15 cellular contexts compared by ENCODE assay signal in genomic region chr5:173885054-173885443, GRCh38. TPM values are rescaled to one million over a fixed set of nuclear protein-coding genes. Genes with fewer than 3 reads are reported as not detected.
DNase-seq lines count a peak whose midpoint lies in the region; ATAC-seq and TF ChIP-seq lines count a peak whose summit lies in the region.
"Had no signal": no experiment of that assay in that cellular context is flagged by ENCODE, and none has a peak within 500 bp of the region (broad histone marks: within the 10 kb centered on the region; RNA-seq: fewer than 3 reads in every experiment).

No MANE protein-coding gene starts in this region.

- peak overlapping the region; percentile 55 for H2BK120ac ChIP-seq in trophoblast cell (ENCODE audit: insufficient read depth, low read length, poor library complexity)

- no peak overlapping the region for H3K14ac ChIP-seq in trophoblast cell (ENCODE audit: low read length)

- H3K18ac ChIP-seq in trophoblast cell (ENCODE audit: low read length): no peak overlapping the region

- H3K79me1 ChIP-seq in trophoblast cell (ENCODE audit: low read length): peaks cover 20% of the 10 kb centered on the region

- peak; percentile 7 for DNase-seq in NCI-H748 (lab: John Stamatoyannopoulos, UW; ENCODE audit: unreplicated experiment)
- no peak for DNase-seq in NCI-H748 treated with DMSO at 0.1 percent for 48 hours (lab: John Stamatoyannopoulos, UW)
- no peak for DNase-seq in Karpas-422
- no peak for DNase-seq in colonic mucosa
- no peak for DNase-seq in trophoblast cell
- DNase-seq in left colon: no peak
- DNase-seq in epidermal melanocyte (ENCODE audit: insufficient read length, low spot score): no peak
- DNase-seq in DMS 273 (lab: John Stamatoyannopoulos, UW; ENCODE audit: unreplicated experiment): no peak
- DNase-seq: 8988T, dorsolateral prefrontal cortex, NCI-H1417 treated with DMSO at 0.1 percent for 48 hours, NCI-H524, retina, Right ventricle myocardium superior had no signal

- no CpG with 5 or more reads among the region's 1 CpG for WGBS in trophoblast cell (ENCODE audit: extremely low coverage, insufficient coverage, insufficient read length)

- no peak for ATAC-seq in left colon
- ATAC-seq: HCT116 had no signal

- no peak overlapping the region for H3K4me3 ChIP-seq in Karpas-422 (ENCODE audit: low read length)
- no peak overlapping the region for H3K4me3 ChIP-seq in colonic mucosa
- no peak overlapping the region for H3K4me3 ChIP-seq in trophoblast cell (ENCODE audit: low read depth, low read length)
- H3K4me3 ChIP-seq: dorsolateral prefrontal cortex had no signal

- H3K9ac ChIP-seq in Karpas-422 (ENCODE audit: low read length) (no peak overlapping the region), colonic mucosa (ENCODE audit: low read depth in 2 of 2, low read length in 2 of 2) (peak overlapping the region in 1 of 2 donors; percentile 46), trophoblast cell (ENCODE audit: low read length) (no peak overlapping the region)

- H3K27ac ChIP-seq in Karpas-422 (ENCODE audit: low read length) (no peak overlapping the region), colonic mucosa (peak overlapping the region; percentile 80), trophoblast cell (ENCODE audit: low read depth, low read length) (no peak overlapping the region)

- H3K79me2 ChIP-seq in Karpas-422 (ENCODE audit: low read length) (no peaks in the 10 kb centered on the region), trophoblast cell (ENCODE audit: control insufficient read depth, insufficient read depth, low read length, poor library complexity) (peaks cover 8% of the 10 kb centered on the region)

- peak overlapping the region; percentile 33 for H3K4me2 ChIP-seq in Karpas-422 (ENCODE audit: low read depth, low read length, poor library complexity, severe bottlenecking)
- no peak overlapping the region for H3K4me2 ChIP-seq in trophoblast cell (ENCODE audit: low read length)

- H4K12ac ChIP-seq in trophoblast cell (ENCODE audit: low read depth, low read length): no peak overlapping the region

- no peak overlapping the region for H2BK12ac ChIP-seq in trophoblast cell (ENCODE audit: low read length)

- H3K9me3 ChIP-seq in Karpas-422 (ENCODE audit: low read length) (no peaks in the 10 kb centered on the region), colonic mucosa (no peaks in the 10 kb centered on the region), trophoblast cell (ENCODE audit: insufficient read depth, low read depth, low read length) (no peaks in the 10 kb centered on the region)

- intact Hi-C loops in colonic mucosa (cut with DNase I): loop anchor here (10.0 kb wide), 1 partner anchor 120 kb away; no protein-coding TSS in a partner anchor
- intact Hi-C loops in left colon (cut with DNase I, micrococcal nuclease): no loop called here

- no peaks in the 10 kb centered on the region for H3K9me2 ChIP-seq in Karpas-422 (replicated peaks; ENCODE audit: insufficient read depth, low read length)

- no peaks in the 10 kb centered on the region for H4K20me1 ChIP-seq in Karpas-422 (ENCODE audit: insufficient read depth, low read depth, low read length)

- peaks cover 33% of the 10 kb centered on the region for H3K4me1 ChIP-seq in Karpas-422 (ENCODE audit: low read length)
- peaks cover 8% of the 10 kb centered on the region for H3K4me1 ChIP-seq in colonic mucosa
- peaks cover 3 to 10% of the 10 kb centered on the region in 2 experiments for H3K4me1 ChIP-seq in trophoblast cell (ENCODE audit: control insufficient read depth in 1 of 2, insufficient read depth in 2 of 2, low read length in 2 of 2)

- H4K8ac ChIP-seq in trophoblast cell (ENCODE audit: low read depth, low read length): no peak overlapping the region

- no peak for TF ChIP-seq CTCF in colonic mucosa (IDR thresholded peaks at IDR 0.05)

- H2AK5ac ChIP-seq in trophoblast cell (ENCODE audit: low read length): no peak overlapping the region

- peak overlapping the region; percentile 70 for H4K91ac ChIP-seq in trophoblast cell (ENCODE audit: low read depth, low read length)

- H3K27me3 ChIP-seq in Karpas-422 (ENCODE audit: low read length) (no peaks in the 10 kb centered on the region), colonic mucosa (no peaks in the 10 kb centered on the region), trophoblast cell (ENCODE audit: insufficient read depth, low read length) (no peaks in the 10 kb centered on the region)
- H3K27me3 ChIP-seq: dorsolateral prefrontal cortex had no signal

- no peak overlapping the region for H2AFZ ChIP-seq in Karpas-422 (ENCODE audit: low read length)
- H2AFZ ChIP-seq in trophoblast cell (ENCODE audit: insufficient read depth, low read length, poor library complexity): no peak overlapping the region

- H3K4ac ChIP-seq in trophoblast cell (ENCODE audit: low read depth, low read length): no peak overlapping the region

- H3K23ac ChIP-seq in trophoblast cell (ENCODE audit: low read length): no peak overlapping the region

- no peaks in the 10 kb centered on the region for H3K36me3 ChIP-seq in Karpas-422 (ENCODE audit: insufficient read depth, low read length)
- H3K36me3 ChIP-seq in colonic mucosa: no peaks in the 10 kb centered on the region
- no peaks in the 10 kb centered on the region for H3K36me3 ChIP-seq in trophoblast cell (ENCODE audit: control insufficient read depth in 1 of 2, insufficient read depth in 2 of 2, low read length in 2 of 2)

- H2BK5ac ChIP-seq in trophoblast cell (ENCODE audit: low read depth, low read length, poor library complexity): peak overlapping the region; percentile 6

RNA-seq across cellular contexts. Expression of gene CPEB4, which starts 3.1 kb away (rescaled TPM):
- total RNA-seq in Karpas-422 (2014; rRNA removed; shearing (Covaris generic); ENCODE audit: low replicate concordance): 1.4 and 3.5 TPM in 2 replicates
- total RNA-seq in colonic mucosa (10 to 100 TPM; 23.3 to 41.7 TPM), left colon (10 to 100 TPM; 42.1 to 42.8 TPM)
- 50.4 and 53.4 TPM in 2 replicates for polyA plus RNA-seq in trophoblast cell (2013)
